Comparison of ENCODE assay signal across 8 cellular contexts in the genomic region with DNA sequence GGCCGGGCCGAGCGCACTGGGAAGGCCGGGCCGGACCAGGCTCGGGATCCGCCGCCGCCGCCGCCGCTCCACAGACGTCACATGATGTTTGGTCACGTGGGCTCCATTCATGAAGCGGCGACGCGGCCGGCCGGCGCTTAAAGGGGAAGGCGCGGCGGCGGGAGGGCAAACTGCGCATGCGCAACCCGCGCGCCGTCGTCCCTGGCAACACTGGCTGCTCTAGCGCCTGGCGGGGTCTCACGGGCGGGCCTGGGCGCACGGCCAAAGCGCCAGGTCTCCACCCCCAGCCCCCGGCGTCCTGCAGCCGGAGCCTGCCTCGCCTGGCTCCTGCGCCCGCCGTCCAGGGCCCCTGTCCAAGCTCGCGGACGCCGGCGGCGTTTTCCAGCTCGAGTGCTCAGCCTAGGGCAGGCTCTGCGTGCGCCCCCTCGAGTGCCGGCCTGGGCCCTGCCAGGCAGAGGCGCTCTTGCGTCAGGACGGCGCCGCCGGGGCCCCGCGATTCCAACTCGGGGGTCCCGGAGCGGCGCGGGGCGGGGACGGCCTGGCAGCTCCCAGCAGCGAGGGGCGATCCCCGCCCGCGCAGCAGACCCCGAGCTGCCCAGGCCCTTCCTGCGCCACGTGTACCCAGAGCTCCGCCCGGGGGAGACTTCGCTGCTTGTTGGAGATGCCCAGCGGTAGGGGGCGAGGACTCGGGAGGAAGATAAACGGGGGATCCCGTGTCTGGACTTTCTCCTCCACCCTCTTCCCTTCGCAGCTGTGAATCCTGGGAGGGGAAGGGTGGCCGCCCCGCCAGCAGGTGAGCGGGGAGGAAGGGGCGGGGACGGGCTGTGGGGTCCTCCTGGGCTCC. TPM values are rescaled to one million over a fixed set of nuclear protein-coding genes. Genes with fewer than 3 reads are reported as not detected.
DNase-seq lines count a peak whose midpoint lies in the region; ATAC-seq and TF ChIP-seq lines count a peak whose summit lies in the region.

A gene (minus strand): TSS at position 83 of the 844 bp plus-strand sequence. CDS start 4,550 bp downstream, outside the sequence.

- peak within 1 kb of the TSS; percentile 41 for H3K56ac ChIP-seq in IMR-90 (ENCODE audit: extremely low read depth, insufficient read depth, low read length)

- H3K27me3 Mint-ChIP-seq in Calu3 (ENCODE audit: unreplicated experiment) = no peaks in the 10 kb centered on the region

- H2BK120ac ChIP-seq in IMR-90 (ENCODE audit: low read depth, low read length) = peak within 1 kb of the TSS; percentile 1; the same call in 1 of the 2 replicates

- CTCF ChIA-PET in Calu3 (lab: Charles Lee) (interaction anchor here (0.7 to 0.9 kb wide), 4 partner anchors 9 to 407 kb away, joined by 3 to 5 read pairs (median 4); no protein-coding TSS in a partner anchor), IMR-90 (lab: Yijun Ruan, JAX) (interaction anchor here (0.9 to 1.3 kb wide), 2 partner anchors 32 to 92 kb away, joined by 3 read pairs; no protein-coding TSS in a partner anchor)

- TF ChIP-seq RAD21 in IMR-90 (IDR thresholded peaks at IDR 0.05; ENCODE audit: low read length) = peak; percentile 28; the same call in 1 of the 2 replicates

- H3K9me3 ChIP-seq in IMR-90 (ENCODE audit: control insufficient read depth, insufficient read depth, low read length) (no peaks in the 10 kb centered on the region), OCI-LY3 (ENCODE audit: insufficient read depth, low read length) (no peaks in the 10 kb centered on the region), mononuclear cell (ENCODE audit: low read depth, low read length) (no peaks in the 10 kb centered on the region)

- no peak; the same call in 1 of the 2 replicates for TF ChIP-seq POLR2A in IMR-90 (IDR thresholded peaks at IDR 0.05; ENCODE audit: low read depth, low read length)

- H3K27ac ChIP-seq in IMR-90 (ENCODE audit: insufficient read depth, low read length) = peak within 1 kb of the TSS; percentile 79
- H3K27ac ChIP-seq in OCI-LY3 (ENCODE audit: low read length) = peak within 1 kb of the TSS; percentile 69

- intact Hi-C loops in Calu3 (cut with micrococcal nuclease; ENCODE audit: unreplicated experiment) (no loop called here), IMR-90 (cut with micrococcal nuclease) (no loop called here)

- peak within 1 kb of the TSS; percentile 62 for H3K9ac ChIP-seq in IMR-90 (ENCODE audit: low read depth, low read length)
- peak within 1 kb of the TSS; percentile 86 for H3K9ac ChIP-seq in OCI-LY3 (ENCODE audit: low read length)

- H2BK20ac ChIP-seq in IMR-90 (ENCODE audit: low read depth, low read length) = no peak within 1 kb of the TSS

- peak within 1 kb of the TSS; percentile 76 to 77; a peak in 3 of 4 replicates for H4K8ac ChIP-seq in IMR-90 (ENCODE audit: low read depth in 2 of 2, low read length in 2 of 2)

- peak within 1 kb of the TSS; percentile 79 for H2AK5ac ChIP-seq in IMR-90 (ENCODE audit: low read depth, low read length)

- peak within 1 kb of the TSS; percentile 65 for H3K14ac ChIP-seq in IMR-90 (replicated peaks; ENCODE audit: low read depth, low read length)

- H4K5ac ChIP-seq in IMR-90 (ENCODE audit: low read depth, low read length) = peak within 1 kb of the TSS; percentile 44

- H3K4me1 ChIP-seq in IMR-90 (ENCODE audit: control insufficient read depth, insufficient read depth, low read length) = peaks cover 26% of the 10 kb centered on the region
- H3K4me1 ChIP-seq in OCI-LY3 (ENCODE audit: low read length) = peaks cover 13% of the 10 kb centered on the region; the same call in 1 of the 2 replicates
- H3K4me1 ChIP-seq in mononuclear cell (ENCODE audit: insufficient read depth, low read length) = peaks cover 46% of the 10 kb centered on the region

- no peaks in the 10 kb centered on the region for H3K9me3 Mint-ChIP-seq in Calu3 (ENCODE audit: low read depth, unreplicated experiment)

- peak within 1 kb of the TSS; percentile 77 for H3K4ac ChIP-seq in IMR-90 (ENCODE audit: low read depth, low read length)

- in situ Hi-C loops in IMR-90 (cut with MboI; ENCODE audit: low sequenced_read_pairs) = no loop called here

- 0% methylated on average over 61 of the region's 94 CpGs; no CpG with 5 or more reads in 1 of the 2 experiments for WGBS in IMR-90 (ENCODE audit: extremely low coverage in 2 of 2, insufficient read length in 1 of 2), 2 experiments

- dilution Hi-C loops in IMR-90 (cut with HindIII; ENCODE audit: low sequenced_read_pairs, unreplicated experiment) = no loop called here

- H3K18ac ChIP-seq in IMR-90 (ENCODE audit: low read depth, low read length) = no peak within 1 kb of the TSS; the same call in 1 of the 2 replicates

- H3K23ac ChIP-seq in IMR-90 (ENCODE audit: low read depth, low read length) = peak within 1 kb of the TSS; percentile 72

- H2AFZ ChIP-seq in IMR-90 (replicated peaks; ENCODE audit: low read length, poor library complexity) (peak within 1 kb of the TSS; percentile 92), OCI-LY3 (ENCODE audit: low read depth, low read length) (no peak within 1 kb of the TSS)

- H3K36me3 Mint-ChIP-seq in Calu3 (ENCODE audit: insufficient read depth, unreplicated experiment) = peaks cover 57% of the 10 kb centered on the region

- TF ChIP-seq CTCF in Calu3 (IDR thresholded peaks at IDR 0.05; ENCODE audit: unreplicated experiment) (no peak), IMR-90 (conservative IDR thresholded peaks at IDR 0.05; ENCODE audit: low read depth, low read length) (peak; percentile 45), OCI-LY3 (IDR thresholded peaks at IDR 0.05; ENCODE audit: low read depth, low read length) (peak; percentile 65)

- peaks cover 17 to 48% of the 10 kb centered on the region in 2 experiments; a peak in 3 of 4 replicates for H3K79me1 ChIP-seq in IMR-90 (ENCODE audit: low read depth in 1 of 2, low read length in 2 of 2)

- DNase-seq in Calu3 = peak; percentile 92
- DNase-seq in IMR-90 = peak; percentile 90
- peak; percentile 97 for DNase-seq in activated CD8-positive, alpha-beta memory T cell treated with anti-CD3 and anti-CD28 coated beads, Interleukin-2, amount 50 U/mL, for 48 hours
- peak; percentile 98 for DNase-seq in epidermal melanocyte (ENCODE audit: insufficient read length, low spot score)
- DNase-seq in stimulated activated CD8-positive, alpha-beta memory T cell treated with anti-CD3 and anti-CD28 coated beads, Interleukin-4, amount 100 ng/mL, for 1 hour (ENCODE audit: low read depth in 2 of 2, low spot score in 1 of 2) = peak; percentile 75 to 79

- H4K20me1 ChIP-seq in IMR-90 (ENCODE audit: insufficient read depth, low read length) (peaks cover 44% of the 10 kb centered on the region), OCI-LY3 (ENCODE audit: insufficient read depth, low read length) (peaks cover 24% of the 10 kb centered on the region)

- H3K4me3 ChIP-seq in IMR-90 (ENCODE audit: insufficient read depth, low read depth, low read length) (peak within 1 kb of the TSS; percentile 65), OCI-LY3 (ENCODE audit: low read length) (peak within 1 kb of the TSS; percentile 95), mononuclear cell (ENCODE audit: low read length) (peak within 1 kb of the TSS; percentile 60)

- POLR2A ChIA-PET in IMR-90 (lab: Charles Lee; ENCODE audit: unreplicated experiment) = no interaction called here

- H3K9me1 ChIP-seq in IMR-90 (ENCODE audit: insufficient read depth, low read length) = peaks cover 17% of the 10 kb centered on the region

- H3K36me3 ChIP-seq in IMR-90 (ENCODE audit: control insufficient read depth, insufficient read depth, low read length) (peaks cover 4% of the 10 kb centered on the region; the same call in 1 of the 2 replicates), OCI-LY3 (replicated peaks; ENCODE audit: low read depth, low read length) (no peaks in the 10 kb centered on the region)

- H2BK5ac ChIP-seq in IMR-90 (ENCODE audit: low read depth, low read length, poor library complexity, severe bottlenecking) = peak within 1 kb of the TSS; percentile 71

- H3K27ac Mint-ChIP-seq in Calu3 (ENCODE audit: unreplicated experiment) = peak within 1 kb of the TSS; percentile 88

- ATAC-seq in GM21423 (IDR thresholded peaks at IDR 0.05; ENCODE audit: unreplicated experiment) = peak; percentile 55
- ATAC-seq in IMR-90 (ENCODE audit: low read depth) = peak; percentile 50

- H2BK15ac ChIP-seq in IMR-90 (ENCODE audit: low read depth, low read length) = no peak within 1 kb of the TSS; the same call in 2 of the 3 replicates

- H3K27me3 ChIP-seq in IMR-90 (ENCODE audit: control insufficient read depth, insufficient read depth, low read length) (no peaks in the 10 kb centered on the region), OCI-LY3 (ENCODE audit: low read depth, low read length) (no peaks in the 10 kb centered on the region), mononuclear cell (ENCODE audit: insufficient read depth, low read length) (peaks cover 16% of the 10 kb centered on the region)

- H3K4me3 Mint-ChIP-seq in Calu3 (ENCODE audit: low read depth, unreplicated experiment) = peak within 1 kb of the TSS; percentile 90

- H3K79me2 ChIP-seq in OCI-LY3 (ENCODE audit: low read length) = peaks cover 52% of the 10 kb centered on the region

- peaks cover 20% of the 10 kb centered on the region for H3K4me1 Mint-ChIP-seq in Calu3 (ENCODE audit: low read depth, unreplicated experiment)

- peak within 1 kb of the TSS; percentile 99 for H2AK9ac ChIP-seq in IMR-90 (replicated peaks; ENCODE audit: low read depth, low read length, poor library complexity)

- peak within 1 kb of the TSS; percentile 66 for H4K91ac ChIP-seq in IMR-90 (ENCODE audit: insufficient read depth, low read depth, low read length)

- H3K4me2 ChIP-seq in IMR-90 (ENCODE audit: low read depth, low read length) (peak within 1 kb of the TSS; percentile 78), OCI-LY3 (ENCODE audit: low read length) (peak within 1 kb of the TSS; percentile 80)

- BruUV-seq in Calu3 (replicated peaks; lab: Mats Ljungman, UMichigan) (no TSS peak), IMR-90 (replicated peaks; lab: Mats Ljungman, UMichigan) (no TSS peak)

TF ChIP-seq in IMR-90, 13 proteins besides CTCF, POLR2A, EP300 and RAD21 (continues in another document):
- TF ChIP-seq FOS (IDR thresholded peaks at IDR 0.05; ENCODE audit: low read depth, low read length) (0 out of 2 replicates have a peak, but pooled peaks have one; percentile 23), BHLHE40 (IDR thresholded peaks at IDR 0.05; ENCODE audit: low read depth, low read length) (peak; percentile 26; the same call in 1 of the 2 replicates), NFE2L2 (IDR thresholded peaks at IDR 0.05; ENCODE audit: low read depth, low read length) (no peak), RCOR1 (IDR thresholded peaks at IDR 0.05; ENCODE audit: insufficient replicate concordance, low read length) (no peak)

RNA-seq across cellular contexts. Expression of the gene that starts here (rescaled TPM):
- total RNA-seq in Calu3 (2022) (36.1 and 37.9 TPM in 2 replicates), IMR-90 (2012; rRNA removed) (6.1 and 6.4 TPM in 2 replicates), mononuclear cell (14.9 TPM)
- polyA plus RNA-seq in IMR-90 (2012; rRNA removed) = 14.3 and 15.4 TPM in 2 replicates
- 12.4 and 15.1 TPM in 2 replicates for polyA plus RNA-seq in IMR-90 (2012; cell fraction: cytosol; rRNA removed)
- polyA plus RNA-seq in IMR-90 (2012; cell fraction: nucleus; rRNA removed; ENCODE audit: low replicate concordance) = 82.7 and 90.6 TPM in 2 replicates

Comparison
In these comparisons a context has a peak if more than half of its experiments do, and no peak if none do; other contexts are left out.
1. Peak in every context shown above with its lines: DNase-seq, ATAC-seq, H3K4me3 ChIP-seq and H3K27ac ChIP-seq.